ENCODE assay signal across 19 cellular contexts in the genomic region with DNA sequence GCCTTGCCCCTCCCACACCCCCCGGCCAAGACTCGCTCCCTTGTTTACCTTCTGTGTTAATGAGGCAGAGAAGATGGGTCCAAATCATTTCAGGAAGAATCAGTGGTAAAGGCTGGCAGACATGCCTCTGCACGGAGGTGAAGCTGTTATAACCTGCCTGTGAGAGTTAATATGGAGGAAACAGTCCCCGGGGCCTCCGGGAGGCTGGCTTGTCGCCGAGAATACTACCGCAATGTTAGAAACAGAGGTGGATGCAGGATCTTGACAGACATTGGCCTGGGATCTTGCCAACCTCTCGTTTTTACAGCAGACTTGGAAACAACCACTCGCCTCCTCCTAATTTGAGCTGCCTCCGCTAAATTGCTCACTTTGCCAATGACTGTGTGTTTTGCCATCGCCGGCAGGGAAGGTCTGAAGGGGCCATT. TPM values are rescaled to one million over a fixed set of nuclear protein-coding genes. Genes with fewer than 3 reads are reported as not detected.
A peak's percentile ranks its signal among the peaks of the same experiment; 100 is the strongest.
DNase-seq lines count a peak whose midpoint lies in the region; ATAC-seq and TF ChIP-seq lines count a peak whose summit lies in the region.
"Had no signal": no experiment of that assay in that cellular context is flagged by ENCODE, and none has a peak within 500 bp of the region (broad histone marks: within the 10 kb centered on the region; RNA-seq: fewer than 3 reads in every experiment).

No MANE protein-coding gene starts in this region.

- peaks cover 0 to 58% (median 19%) of the 10 kb centered on the region in 4 donors for H3K36me3 ChIP-seq in esophagus muscularis mucosa
- H3K36me3 ChIP-seq: neural progenitor cell had no signal

- peak overlapping the region; percentile 12 to 26 (median 22) for H3K4me3 ChIP-seq in esophagus muscularis mucosa
- H3K4me3 ChIP-seq: neural progenitor cell had no signal

- POLR2A ChIA-PET in RWPE1 (lab: Yijun Ruan, JAX; ENCODE audit: low non-redundant PET), result no interaction called here

- 20% methylated on average over 13 of the region's 13 CpGs for WGBS in esophagus muscularis mucosa

- H3K4me1 ChIP-seq in esophagus muscularis mucosa, result peaks cover 94 to 100% (median 97%) of the 10 kb centered on the region in 4 donors
- H3K4me1 ChIP-seq: neural progenitor cell had no signal

- intact Hi-C loops in esophagus muscularis mucosa (cut with DNase I), result loop anchor here (5.0 kb wide), 1 partner anchor 45 kb away; a partner anchor contains a TSS

- DNase-seq in RWPE1 (ENCODE audit: low spot score), result peak; percentile 53
- DNase-seq in esophagus muscularis mucosa (ENCODE audit: extremely low spot score), result no peak
- peak; percentile 16 for DNase-seq in occipital lobe (lab: John Stamatoyannopoulos, UW)
- DNase-seq in ureter (ENCODE audit: low spot score), result peak; percentile 72
- DNase-seq in A172 (ENCODE audit: low spot score), result no peak
- no peak for DNase-seq in activated CD4-positive, alpha-beta T cell treated with anti-CD3 and anti-CD28 coated beads for 1 hour
- DNase-seq: activated CD8-positive, alpha-beta memory T cell treated with anti-CD3 and anti-CD28 coated beads, Interleukin-2, amount 50 U/mL, for 48 hours; CD4-positive, CD25-positive, alpha-beta regulatory T cell; cerebellar nuclear complex; EL; H9; KG1; NCI-H1417 treated with DMSO at 0.1 percent for 48 hours; NCI-H524 treated with DMSO at 0.1 percent for 48 hours; stimulated activated naive CD8-positive, alpha-beta T cell treated with anti-CD3 and anti-CD28 coated beads, Interleukin-15, Interleukin-2, amounts not matched to agents 100 U/mL and 50 U/mL, for 24 hours had no signal

- H3K27ac ChIP-seq in RWPE1, result peak overlapping the region; percentile 68
- H3K27ac ChIP-seq in esophagus muscularis mucosa (replicated peaks in 1 of 4), result peak overlapping the region; percentile 80 to 83 (median 83)
- H3K27ac ChIP-seq: neural progenitor cell had no signal

- TF ChIP-seq CTCF in RWPE1 (conservative IDR thresholded peaks at IDR 0.05; ENCODE audit: low read depth) (no peak), esophagus muscularis mucosa (IDR thresholded peaks at IDR 0.05) (no peak)

- no peak for ATAC-seq in HG03432 (IDR thresholded peaks at IDR 0.05; ENCODE audit: unreplicated experiment)
- ATAC-seq: activated CD4-positive, CD25-positive, alpha-beta regulatory T cell treated with anti-CD3 and anti-CD28 coated beads, Interleukin-2, amount 50 U/mL, for 24 hours; stimulated activated naive CD8-positive, alpha-beta T cell treated with anti-CD3 and anti-CD28 coated beads, Interleukin-15, Interleukin-2, amounts not matched to agents 100 U/mL and 50 U/mL, for 24 hours had no signal

- TF ChIP-seq EP300 in esophagus muscularis mucosa (IDR thresholded peaks at IDR 0.05), result no peak

- TF ChIP-seq POLR2A in esophagus muscularis mucosa (IDR thresholded peaks at IDR 0.05; ENCODE audit: low read depth), result no peak

- no peaks in the 10 kb centered on the region for H3K9me3 ChIP-seq in esophagus muscularis mucosa

- no peaks in the 10 kb centered on the region for H3K27me3 ChIP-seq in esophagus muscularis mucosa
- H3K27me3 ChIP-seq: neural progenitor cell had no signal

- CTCF ChIA-PET in RWPE1 (lab: Yijun Ruan, JAX), result no interaction called here

RNA-seq across cellular contexts. Expression of a gene that starts 45.6 kb away (rescaled TPM):
- total RNA-seq in esophagus muscularis mucosa (100 to 1,000 TPM; 566 to 898 (median 683) TPM), occipital lobe (11.5 TPM), ureter (279 TPM)
- 9.0 and 17.6 TPM in 2 replicates for total RNA-seq in A172 (2014; rRNA removed; shearing (Covaris generic))
- total RNA-seq: T-helper 1 cell treated with Interleukin-12 subunit alpha and Interleukin-12 subunit beta and Interleukin-4 antibody, amounts not matched to agents 30 ng/mL and 1 ng/mL, for 36 hours had no signal

Comparison
In these comparisons a context has a peak if more than half of its experiments do, and no peak if none do; other contexts are left out.
1. DNase-seq: peak in RWPE1 (single experiment), occipital lobe (single experiment) and ureter (single experiment); none in esophagus muscularis mucosa (single experiment), A172 (single experiment) and activated CD4-positive, alpha-beta T cell treated with anti-CD3 and anti-CD28 coated beads for 1 hour (single experiment).
2. RNA of a gene that starts 45.6 kb away (total RNA-seq): 566 to 898 TPM in esophagus muscularis mucosa and 279 TPM in ureter (single experiment); 9.0 to 17.6 TPM in A172 and 11.5 TPM in occipital lobe (single experiment); every median in the first group is over 10 times any median in the second.